8 cellular contexts compared by ENCODE assay signal in the genomic region with DNA sequence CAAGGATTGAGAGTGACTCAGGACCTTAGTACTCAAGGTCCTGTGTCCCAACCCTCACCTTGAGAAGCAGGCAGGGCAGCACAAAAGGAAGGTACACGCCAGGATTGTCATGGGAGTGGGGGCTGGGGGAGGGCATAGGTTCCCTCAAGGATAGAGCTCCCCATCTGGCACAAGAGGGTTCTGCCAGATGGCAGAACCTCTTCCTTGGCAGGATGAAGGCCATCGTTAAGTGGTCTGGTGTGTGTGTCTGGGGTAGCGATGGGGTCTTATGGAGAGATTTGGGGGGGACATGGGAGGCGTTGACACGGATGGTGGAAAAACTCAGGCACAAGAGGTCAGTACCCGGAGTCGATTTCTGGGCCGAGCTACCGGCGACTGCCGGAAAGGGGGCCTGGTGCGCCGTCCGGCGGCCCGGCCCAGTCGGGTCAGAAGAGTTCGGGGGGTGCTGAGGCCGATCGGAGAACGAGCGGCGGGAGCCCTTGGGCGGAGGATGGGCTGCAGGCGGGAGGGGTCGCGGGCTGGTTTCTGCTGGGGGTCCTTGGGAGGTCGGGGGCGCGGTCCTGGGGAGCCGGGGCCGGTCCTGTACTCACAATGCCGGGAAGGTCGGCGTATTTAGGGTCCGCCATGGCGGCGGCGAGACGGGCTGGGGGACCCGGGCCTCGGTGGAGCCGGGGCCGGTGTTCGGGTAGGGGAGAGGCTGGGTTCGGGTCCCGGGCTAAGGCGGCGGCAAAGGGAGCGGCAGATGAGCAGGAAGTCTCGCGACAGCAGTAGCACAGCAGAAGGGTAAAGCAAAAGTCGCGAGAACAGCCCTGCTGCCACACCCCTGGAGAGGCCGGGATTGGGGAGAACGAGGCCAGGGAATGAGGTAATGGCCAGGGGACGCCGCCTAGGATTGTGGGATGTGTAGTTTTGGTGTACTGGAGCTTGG. TPM values are rescaled to one million over a fixed set of nuclear protein-coding genes. Genes with fewer than 3 reads are reported as not detected.
DNase-seq lines count a peak whose midpoint lies in the region; ATAC-seq and TF ChIP-seq lines count a peak whose summit lies in the region.

Gene DCTN2 (minus strand): TSS at position 755 of the 928 bp plus-strand sequence. CDS start 129 bp downstream, at position 626.

- CTCF ChIA-PET in activated B cell treated with CpG ODN at 0.5 μM for 24 hours (lab: Charles Lee) = interaction anchor here (1.2 to 1.3 kb wide), 2 partner anchors 37 to 88 kb away, joined by 3 read pairs; no protein-coding TSS in a partner anchor

- intact Hi-C loops in activated B cell treated with CpG ODN at 0.5 μM for 24 hours (cut with micrococcal nuclease) = loop anchor here (1.0 kb wide), 4 partner anchors 24 to 148 kb away; partner anchors contain the start of genes GLI1, MBD6 and OS9

- H3K36me3 Mint-ChIP-seq in activated B cell treated with CpG ODN at 0.5 μM for 24 hours (ENCODE audit: low read depth) = peaks cover 20% of the 10 kb centered on the region

- TF ChIP-seq POLR2A in GM18951 (IDR thresholded peaks at IDR 0.05; ENCODE audit: extremely low read depth, insufficient read depth, insufficient read length) = peak; percentile 66

- in situ Hi-C loops in GM18951 (cut with MboI; ENCODE audit: low sequenced_read_pairs, unreplicated experiment) = no loop called here

- no peaks in the 10 kb centered on the region for H3K9me3 Mint-ChIP-seq in activated B cell treated with CpG ODN at 0.5 μM for 24 hours

- POLR2A ChIA-PET in activated B cell treated with CpG ODN at 0.5 μM for 24 hours (lab: Charles Lee) = interaction anchor here (0.6 to 2.6 kb wide), 11 partner anchors 12 to 88 kb away, joined by 3 to 18 read pairs (median 5); partner anchors contain the start of genes ARHGAP9, DDIT3, GLI1 and MBD6

- no peak for TF ChIP-seq CTCF in AG09309 (IDR thresholded peaks at IDR 0.05; ENCODE audit: control insufficient read depth, insufficient read depth, low read depth, low read length, missing control alignments)
- TF ChIP-seq CTCF in activated B cell treated with CpG ODN at 0.5 μM for 24 hours (IDR thresholded peaks at IDR 0.05) = no peak

- H3K4me3 Mint-ChIP-seq in activated B cell treated with CpG ODN at 0.5 μM for 24 hours = peak within 1 kb of the TSS; percentile 99

- peak; percentile 98 for ATAC-seq in HG03196 (IDR thresholded peaks at IDR 0.05; ENCODE audit: unreplicated experiment)
- peak; percentile 97 for ATAC-seq in activated B cell treated with CpG ODN at 0.5 μM for 24 hours (ENCODE audit: low read depth)

- peak within 1 kb of the TSS; percentile 84 for H3K27ac Mint-ChIP-seq in activated B cell treated with CpG ODN at 0.5 μM for 24 hours

- DNase-seq in AG09309 (ENCODE audit: low read depth) = peak; percentile 88
- DNase-seq in NCI-H345 (lab: John Stamatoyannopoulos, UW) = peak; percentile 98
- DNase-seq in activated B cell treated with CpG ODN at 0.5 μM for 24 hours = peak; percentile 81
- DNase-seq in caudate nucleus (lab: John Stamatoyannopoulos, UW) = peak; percentile 44 to 98 (median 94)
- DNase-seq in inferior parietal cortex (ENCODE audit: extremely low spot score) = peak; percentile 97
- peak; percentile 87 to 95 for DNase-seq in stimulated activated CD4-positive, alpha-beta T cell treated with anti-CD3 and anti-CD28 coated beads, Interleukin-12 subunit alpha, Interleukin-12 subunit beta, amount 100 ng/mL, for 24 hours (ENCODE audit: low read depth in 2 of 2)

- peak within 1 kb of the TSS; percentile 40 for H3K27ac ChIP-seq in caudate nucleus (ENCODE audit: low read depth, low read length)

- peaks cover 10% of the 10 kb centered on the region for H3K27me3 Mint-ChIP-seq in activated B cell treated with CpG ODN at 0.5 μM for 24 hours

- H3K4me1 Mint-ChIP-seq in activated B cell treated with CpG ODN at 0.5 μM for 24 hours = peaks cover 36% of the 10 kb centered on the region

- peak within 1 kb of the TSS; percentile 71 for H3K4me3 ChIP-seq in AG09309 (ENCODE audit: control insufficient read depth, low read depth, low read length)

RNA-seq across cellular contexts. Expression of gene DCTN2, which starts in this region (rescaled TPM):
- 83.3 and 91.8 TPM in 2 replicates for total RNA-seq in activated B cell treated with CpG ODN at 0.5 μM for 24 hours

Comparison
In these comparisons a context has a peak if more than half of its experiments do, and no peak if none do; other contexts are left out.
1. Peak in every context shown above with its lines: DNase-seq, ATAC-seq, H3K4me3 ChIP-seq and H3K27ac ChIP-seq.